ENCODE assay signal across 3 cellular contexts in genomic region chr7:135847242-135847641, GRCh38.
"Had no signal": no experiment of that assay in that cellular context is flagged by ENCODE, and none has a peak within 500 bp of the region (broad histone marks: within the 10 kb centered on the region; RNA-seq: fewer than 3 reads in every experiment).

No MANE protein-coding gene starts in this region.

- DNase-seq: GDM1, GF-D8 had no signal

- H3K4me3 ChIP-seq: GM12878 had no signal

- ATAC-seq: GM12878 had no signal
